Comparison of ENCODE assay signal across 2 cellular contexts in the genomic region with DNA sequence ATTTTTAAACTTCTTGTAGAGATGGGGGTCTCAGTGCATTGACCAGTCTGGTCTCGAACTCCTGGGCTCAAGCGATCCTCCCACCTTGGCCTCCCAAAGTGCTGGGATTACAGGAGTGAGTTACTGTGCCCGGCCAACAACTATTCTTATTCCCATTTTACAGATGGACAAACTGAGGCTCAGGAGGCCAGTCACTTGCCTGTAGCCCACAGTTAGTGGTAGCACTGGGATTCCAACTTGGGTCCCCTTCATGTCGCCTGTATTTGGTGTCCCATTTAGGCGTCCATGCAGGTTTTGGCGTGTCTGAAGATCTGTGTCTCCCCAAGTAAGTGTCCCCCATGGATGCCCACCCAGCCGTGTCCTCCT.
TF ChIP-seq lines count a peak whose summit lies in the region.

No MANE protein-coding gene starts in this region.

TF ChIP-seq in SK-N-SH, 30 proteins besides CTCF, POLR2A, EP300 and RAD21 (continued from another document):
- TF ChIP-seq, protein P1, sequence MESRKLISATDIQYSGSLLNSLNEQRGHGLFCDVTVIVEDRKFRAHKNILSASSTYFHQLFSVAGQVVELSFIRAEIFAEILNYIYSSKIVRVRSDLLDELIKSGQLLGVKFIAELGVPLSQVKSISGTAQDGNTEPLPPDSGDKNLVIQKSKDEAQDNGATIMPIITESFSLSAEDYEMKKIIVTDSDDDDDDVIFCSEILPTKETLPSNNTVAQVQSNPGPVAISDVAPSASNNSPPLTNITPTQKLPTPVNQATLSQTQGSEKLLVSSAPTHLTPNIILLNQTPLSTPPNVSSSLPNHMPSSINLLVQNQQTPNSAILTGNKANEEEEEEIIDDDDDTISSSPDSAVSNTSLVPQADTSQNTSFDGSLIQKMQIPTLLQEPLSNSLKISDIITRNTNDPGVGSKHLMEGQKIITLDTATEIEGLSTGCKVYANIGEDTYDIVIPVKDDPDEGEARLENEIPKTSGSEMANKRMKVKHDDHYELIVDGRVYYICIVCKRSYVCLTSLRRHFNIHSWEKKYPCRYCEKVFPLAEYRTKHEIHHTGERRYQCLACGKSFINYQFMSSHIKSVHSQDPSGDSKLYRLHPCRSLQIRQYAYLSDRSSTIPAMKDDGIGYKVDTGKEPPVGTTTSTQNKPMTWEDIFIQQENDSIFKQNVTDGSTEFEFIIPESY (IDR thresholded peaks at IDR 0.05; ENCODE audit: borderline replicate concordance, low read depth), result no peak
- TF ChIP-seq YY1 (IDR thresholded peaks at IDR 0.05; ENCODE audit: low read depth), result no peak
- TF ChIP-seq TCF12 (IDR thresholded peaks at IDR 0.05), result no peak
- TF ChIP-seq JUND (IDR thresholded peaks at IDR 0.05), result no peak
- TF ChIP-seq MAX (IDR thresholded peaks at IDR 0.05; ENCODE audit: low read depth), result no peak
- no peak for TF ChIP-seq SIN3A (IDR thresholded peaks at IDR 0.05; ENCODE audit: borderline replicate concordance, low read depth, low read length)
- TF ChIP-seq USF1 (IDR thresholded peaks at IDR 0.05; ENCODE audit: borderline replicate concordance, low read depth), result no peak
- TF ChIP-seq TAF1 (IDR thresholded peaks at IDR 0.05; ENCODE audit: borderline replicate concordance, low read depth, low read length), result no peak
- TF ChIP-seq TEAD4 (IDR thresholded peaks at IDR 0.05; ENCODE audit: borderline replicate concordance, insufficient read depth), result no peak
- no peak for TF ChIP-seq NFIC (IDR thresholded peaks at IDR 0.05; ENCODE audit: borderline replicate concordance)
- no peak for TF ChIP-seq GATA2 (CRISPR knock-in tag; IDR thresholded peaks at IDR 0.05)
- no peak for TF ChIP-seq NRF1 (IDR thresholded peaks at IDR 0.05; ENCODE audit: low read depth, low read length)

TF ChIP-seq in SK-N-SH treated with all-trans-retinoic acid at 6 μM for 48 hours, 23 proteins besides CTCF, POLR2A, EP300 and RAD21 (continued from another document):
- TF ChIP-seq PATZ1 (CRISPR knock-in tag; IDR thresholded peaks at IDR 0.05; ENCODE audit: borderline replicate concordance), result no peak
- TF ChIP-seq CREB5 (CRISPR knock-in tag; IDR thresholded peaks at IDR 0.05; ENCODE audit: low read depth), result no peak
- no peak for TF ChIP-seq ZNF70 (CRISPR knock-in tag; IDR thresholded peaks at IDR 0.05)
- TF ChIP-seq ESRRG (CRISPR knock-in tag; IDR thresholded peaks at IDR 0.05), result no peak
- no peak for TF ChIP-seq TCF4 (CRISPR knock-in tag; IDR thresholded peaks at IDR 0.05; ENCODE audit: borderline replicate concordance)
- no peak for TF ChIP-seq PPARA (CRISPR knock-in tag; IDR thresholded peaks at IDR 0.05; ENCODE audit: borderline replicate concordance)
